ENCODE assay signal across 8 cellular contexts in genomic region chr17:76515291-76515949, GRCh38. TPM values are rescaled to one million over a fixed set of nuclear protein-coding genes. Genes with fewer than 3 reads are reported as not detected.
DNase-seq lines count a peak whose midpoint lies in the region; ATAC-seq and TF ChIP-seq lines count a peak whose summit lies in the region.

No MANE protein-coding gene starts in this region.

- TF ChIP-seq CTCF in CD4-positive, alpha-beta T cell (IDR thresholded peaks at IDR 0.05) = no peak

- peak overlapping the region; percentile 78 for H3K4me3 Mint-ChIP-seq in CD4-positive, alpha-beta T cell
- peak overlapping the region; percentile 39 to 90 (median 76) for H3K4me3 Mint-ChIP-seq in naive B cell

- ATAC-seq in CD4-positive, alpha-beta T cell (ENCODE audit: poor library complexity) = peak; percentile 82
- peak; percentile 55 for ATAC-seq in HG02973 (IDR thresholded peaks at IDR 0.05; ENCODE audit: unreplicated experiment)
- ATAC-seq in naive B cell (ENCODE audit: low read depth in 2 of 2) = peak; percentile 85 to 86
- ATAC-seq in GM19328 (IDR thresholded peaks at IDR 0.05; ENCODE audit: unreplicated experiment) = no peak

- DNase-seq in CD4-positive, alpha-beta T cell = peak; percentile 71 to 87 (median 79)
- peak; percentile 72 for DNase-seq in activated CD4-positive, CD25-positive, alpha-beta regulatory T cell treated with anti-CD3 and anti-CD28 coated beads, Interleukin-2, amount 50 U/mL, for 72 hours
- DNase-seq in central memory CD4-positive, alpha-beta T cell = peak; percentile 95
- DNase-seq in naive B cell = peak; percentile 85
- peak; percentile 88 for DNase-seq in stimulated activated naive CD4-positive, alpha-beta T cell treated with Interleukin-2 at 50 U/mL for 16 hours (lab: John Stamatoyannopoulos, UW)
- no peak for DNase-seq in SJCRH30

- no peak overlapping the region for H3K4me3 ChIP-seq in SJCRH30

- no peaks in the 10 kb centered on the region for H3K9me3 Mint-ChIP-seq in CD4-positive, alpha-beta T cell
- no peaks in the 10 kb centered on the region for H3K9me3 Mint-ChIP-seq in naive B cell

- CTCF ChIA-PET in CD4-positive, alpha-beta T cell (lab: Charles Lee) = no interaction called here

- H3K27ac Mint-ChIP-seq in CD4-positive, alpha-beta T cell = peak overlapping the region; percentile 98
- H3K27ac Mint-ChIP-seq in naive B cell = peak overlapping the region; percentile 95 to 98 (median 97)

- no peaks in the 10 kb centered on the region for H3K36me3 Mint-ChIP-seq in CD4-positive, alpha-beta T cell (ENCODE audit: low read depth)
- no peaks in the 10 kb centered on the region for H3K36me3 Mint-ChIP-seq in naive B cell

- no peaks in the 10 kb centered on the region for H3K4me1 ChIP-seq in SJCRH30

- H3K27me3 ChIP-seq in CD4-positive, alpha-beta T cell (ENCODE audit: control insufficient read depth, insufficient read depth, low read length) = no peaks in the 10 kb centered on the region
- peaks cover 20% of the 10 kb centered on the region for H3K27me3 ChIP-seq in SJCRH30

- H3K27ac ChIP-seq in CD4-positive, alpha-beta T cell (ENCODE audit: low read depth, low read length) = peak overlapping the region; percentile 84
- H3K27ac ChIP-seq in SJCRH30 = no peak overlapping the region

- intact Hi-C loops in CD4-positive, alpha-beta T cell (cut with DNase I, micrococcal nuclease) = loop anchor here in 1 of 2 experiments (2.0 to 5.0 kb wide), 2 partner anchors 42 to 155 kb away; no protein-coding TSS in a partner anchor

- POLR2A ChIA-PET in CD4-positive, alpha-beta T cell (lab: Charles Lee) = interaction anchor here (0.7 to 2.2 kb wide), 12 partner anchors 9 to 214 kb away, joined by 3 to 12 read pairs (median 5); partner anchors contain the start of genes RHBDF2, SPHK1 and UBE2O

- no peaks in the 10 kb centered on the region for H3K27me3 Mint-ChIP-seq in CD4-positive, alpha-beta T cell
- H3K27me3 Mint-ChIP-seq in naive B cell = peaks cover 0 to 3% (median 0%) of the 10 kb centered on the region in 3 donors

- no peaks in the 10 kb centered on the region for H3K9me3 ChIP-seq in CD4-positive, alpha-beta T cell (ENCODE audit: control insufficient read depth, low read length)
- no peaks in the 10 kb centered on the region for H3K9me3 ChIP-seq in SJCRH30 (replicated peaks)

- H3K4me1 Mint-ChIP-seq in CD4-positive, alpha-beta T cell (ENCODE audit: low read depth) = peaks cover 37% of the 10 kb centered on the region
- peaks cover 11 to 20% (median 16%) of the 10 kb centered on the region in 3 donors for H3K4me1 Mint-ChIP-seq in naive B cell

- H3K36me3 ChIP-seq in SJCRH30 = no peaks in the 10 kb centered on the region

RNA-seq across cellular contexts. Expression of gene RHBDF2, which starts 14.2 kb away (rescaled TPM):
- total RNA-seq in CD4-positive, alpha-beta T cell = 10 to 100 TPM; 22.6 to 24.9 TPM
- 100 to 1,000 TPM in 1 of 6 donors, 10 to 100 TPM in 5; 44.0 to 148 (median 51.7) TPM for polyA plus RNA-seq in naive B cell (ENCODE audit: low read depth in 6 of 6)
- 2.4 and 2.5 TPM in 2 replicates for total RNA-seq in SJCRH30 (2014; rRNA removed; shearing (Covaris generic))

RNA-seq across cellular contexts. Expression of gene CYGB, which starts 22.1 kb away (rescaled TPM):
- not detected for total RNA-seq in CD4-positive, alpha-beta T cell
- polyA plus RNA-seq in naive B cell (ENCODE audit: low read depth in 6 of 6) = 1 to 10 TPM in 2 of 6 donors, under 1 TPM in 4; 0.21 to 2.4 (median 0.79) TPM
- not detected in 2 replicates for total RNA-seq in SJCRH30 (2014; rRNA removed; shearing (Covaris generic))

RNA-seq across cellular contexts. Expression of gene PRCD, which starts 24.4 kb away (rescaled TPM):
- total RNA-seq in CD4-positive, alpha-beta T cell = not detected
- 10 to 100 TPM; 21.6 to 54.4 (median 34.3) TPM for polyA plus RNA-seq in naive B cell (ENCODE audit: low read depth in 6 of 6)
- total RNA-seq in SJCRH30 (2014; rRNA removed; shearing (Covaris generic)) = 2.1 and 3.4 TPM in 2 replicates

RNA-seq across cellular contexts. Expression of gene AANAT, which starts 48.0 kb away (rescaled TPM):
- under 1 TPM in 1 of 2 experiments, not detected in 1; 0.14 TPM for total RNA-seq in CD4-positive, alpha-beta T cell
- polyA plus RNA-seq in naive B cell (ENCODE audit: low read depth in 6 of 6) = 1 to 10 TPM in 1 of 6 donors, under 1 TPM in 2, not detected in 3; 0.24 to 1.2 (median 0.43) TPM
- total RNA-seq in SJCRH30 (2014; rRNA removed; shearing (Covaris generic)) = 0.24 and 0.58 TPM in 2 replicates

Comparison
In these comparisons a context has a peak if more than half of its experiments do, and no peak if none do; other contexts are left out.
1. DNase-seq: peak in CD4-positive, alpha-beta T cell (10 of 10), activated CD4-positive, CD25-positive, alpha-beta regulatory T cell treated with anti-CD3 and anti-CD28 coated beads, Interleukin-2, amount 50 U/mL, for 72 hours (single experiment), central memory CD4-positive, alpha-beta T cell (single experiment), naive B cell (single experiment) and stimulated activated naive CD4-positive, alpha-beta T cell treated with Interleukin-2 at 50 U/mL for 16 hours (single experiment); none in SJCRH30 (0 of 2).